Comparison of ENCODE assay signal across 1 cellular context in the genomic region with DNA sequence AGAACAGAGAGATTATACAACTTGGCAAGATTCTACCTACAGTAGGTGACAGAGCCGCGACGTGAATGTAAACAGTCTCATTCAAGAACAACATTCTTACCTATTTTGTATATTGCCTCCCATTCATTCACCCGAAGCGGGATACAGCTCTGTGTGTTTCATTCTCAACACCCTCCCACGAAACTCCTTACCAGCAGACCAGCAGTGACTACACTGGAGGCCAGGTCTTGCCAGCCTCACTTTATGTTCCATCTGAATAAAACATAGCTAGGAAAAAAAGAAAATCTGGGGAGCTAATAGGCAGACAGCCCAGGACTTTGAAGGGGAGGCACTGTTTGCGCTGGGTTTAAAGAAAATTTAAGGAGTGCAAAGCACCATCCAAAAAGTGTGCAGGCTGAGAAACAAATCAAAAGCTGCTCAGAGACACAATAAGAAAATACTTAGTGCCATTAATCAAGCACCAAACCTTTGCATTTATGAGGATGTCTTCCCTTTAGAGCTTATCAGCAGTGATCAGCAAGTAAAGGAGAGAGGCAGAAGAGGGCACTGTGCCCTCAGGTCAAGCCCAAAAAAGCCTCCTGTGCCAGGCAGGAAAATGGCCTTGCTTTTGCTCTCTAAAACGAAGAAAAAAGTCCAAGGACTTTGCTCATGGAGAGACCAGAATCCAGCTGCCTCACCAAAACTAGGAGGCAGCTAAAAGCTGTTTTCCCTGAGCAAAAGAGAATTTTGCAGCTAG.
TF ChIP-seq lines count a peak whose summit lies in the region.

No MANE protein-coding gene starts in this region.

TF ChIP-seq in HepG2, 621 proteins besides CTCF, POLR2A, EP300 and RAD21 (continued from another document):
- TF ChIP-seq, protein P1, sequence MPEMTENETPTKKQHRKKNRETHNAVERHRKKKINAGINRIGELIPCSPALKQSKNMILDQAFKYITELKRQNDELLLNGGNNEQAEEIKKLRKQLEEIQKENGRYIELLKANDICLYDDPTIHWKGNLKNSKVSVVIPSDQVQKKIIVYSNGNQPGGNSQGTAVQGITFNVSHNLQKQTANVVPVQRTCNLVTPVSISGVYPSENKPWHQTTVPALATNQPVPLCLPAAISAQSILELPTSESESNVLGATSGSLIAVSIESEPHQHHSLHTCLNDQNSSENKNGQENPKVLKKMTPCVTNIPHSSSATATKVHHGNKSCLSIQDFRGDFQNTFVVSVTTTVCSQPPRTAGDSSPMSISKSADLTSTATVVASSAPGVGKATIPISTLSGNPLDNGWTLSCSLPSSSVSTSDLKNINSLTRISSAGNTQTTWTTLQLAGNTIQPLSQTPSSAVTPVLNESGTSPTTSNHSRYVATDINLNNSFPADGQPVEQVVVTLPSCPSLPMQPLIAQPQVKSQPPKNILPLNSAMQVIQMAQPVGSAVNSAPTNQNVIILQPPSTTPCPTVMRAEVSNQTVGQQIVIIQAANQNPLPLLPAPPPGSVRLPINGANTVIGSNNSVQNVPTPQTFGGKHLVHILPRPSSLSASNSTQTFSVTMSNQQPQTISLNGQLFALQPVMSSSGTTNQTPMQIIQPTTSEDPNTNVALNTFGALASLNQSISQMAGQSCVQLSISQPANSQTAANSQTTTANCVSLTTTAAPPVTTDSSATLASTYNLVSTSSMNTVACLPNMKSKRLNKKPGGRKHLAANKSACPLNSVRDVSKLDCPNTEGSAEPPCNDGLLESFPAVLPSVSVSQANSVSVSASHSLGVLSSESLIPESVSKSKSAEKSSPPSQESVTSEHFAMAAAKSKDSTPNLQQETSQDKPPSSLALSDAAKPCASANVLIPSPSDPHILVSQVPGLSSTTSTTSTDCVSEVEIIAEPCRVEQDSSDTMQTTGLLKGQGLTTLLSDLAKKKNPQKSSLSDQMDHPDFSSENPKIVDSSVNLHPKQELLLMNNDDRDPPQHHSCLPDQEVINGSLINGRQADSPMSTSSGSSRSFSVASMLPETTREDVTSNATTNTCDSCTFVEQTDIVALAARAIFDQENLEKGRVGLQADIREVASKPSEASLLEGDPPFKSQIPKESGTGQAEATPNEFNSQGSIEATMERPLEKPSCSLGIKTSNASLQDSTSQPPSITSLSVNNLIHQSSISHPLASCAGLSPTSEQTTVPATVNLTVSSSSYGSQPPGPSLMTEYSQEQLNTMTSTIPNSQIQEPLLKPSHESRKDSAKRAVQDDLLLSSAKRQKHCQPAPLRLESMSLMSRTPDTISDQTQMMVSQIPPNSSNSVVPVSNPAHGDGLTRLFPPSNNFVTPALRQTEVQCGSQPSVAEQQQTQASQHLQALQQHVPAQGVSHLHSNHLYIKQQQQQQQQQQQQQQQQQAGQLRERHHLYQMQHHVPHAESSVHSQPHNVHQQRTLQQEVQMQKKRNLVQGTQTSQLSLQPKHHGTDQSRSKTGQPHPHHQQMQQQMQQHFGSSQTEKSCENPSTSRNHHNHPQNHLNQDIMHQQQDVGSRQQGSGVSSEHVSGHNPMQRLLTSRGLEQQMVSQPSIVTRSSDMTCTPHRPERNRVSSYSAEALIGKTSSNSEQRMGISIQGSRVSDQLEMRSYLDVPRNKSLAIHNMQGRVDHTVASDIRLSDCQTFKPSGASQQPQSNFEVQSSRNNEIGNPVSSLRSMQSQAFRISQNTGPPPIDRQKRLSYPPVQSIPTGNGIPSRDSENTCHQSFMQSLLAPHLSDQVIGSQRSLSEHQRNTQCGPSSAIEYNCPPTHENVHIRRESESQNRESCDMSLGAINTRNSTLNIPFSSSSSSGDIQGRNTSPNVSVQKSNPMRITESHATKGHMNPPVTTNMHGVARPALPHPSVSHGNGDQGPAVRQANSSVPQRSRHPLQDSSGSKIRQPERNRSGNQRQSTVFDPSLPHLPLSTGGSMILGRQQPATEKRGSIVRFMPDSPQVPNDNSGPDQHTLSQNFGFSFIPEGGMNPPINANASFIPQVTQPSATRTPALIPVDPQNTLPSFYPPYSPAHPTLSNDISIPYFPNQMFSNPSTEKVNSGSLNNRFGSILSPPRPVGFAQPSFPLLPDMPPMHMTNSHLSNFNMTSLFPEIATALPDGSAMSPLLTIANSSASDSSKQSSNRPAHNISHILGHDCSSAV (CRISPR knock-in tag; IDR thresholded peaks at IDR 0.05; ENCODE audit: borderline replicate concordance) = no peak
- no peak for TF ChIP-seq GPN1 (CRISPR knock-in tag; IDR thresholded peaks at IDR 0.05; ENCODE audit: borderline replicate concordance)
- TF ChIP-seq ZEB1 (IDR thresholded peaks at IDR 0.05; ENCODE audit: insufficient replicate concordance, low read depth) = no peak
- TF ChIP-seq, protein P2, sequence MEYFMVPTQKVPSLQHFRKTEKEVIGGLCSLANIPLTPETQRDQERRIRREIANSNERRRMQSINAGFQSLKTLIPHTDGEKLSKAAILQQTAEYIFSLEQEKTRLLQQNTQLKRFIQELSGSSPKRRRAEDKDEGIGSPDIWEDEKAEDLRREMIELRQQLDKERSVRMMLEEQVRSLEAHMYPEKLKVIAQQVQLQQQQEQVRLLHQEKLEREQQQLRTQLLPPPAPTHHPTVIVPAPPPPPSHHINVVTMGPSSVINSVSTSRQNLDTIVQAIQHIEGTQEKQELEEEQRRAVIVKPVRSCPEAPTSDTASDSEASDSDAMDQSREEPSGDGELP (IDR thresholded peaks at IDR 0.05; ENCODE audit: borderline replicate concordance, low read depth) = no peak
- TF ChIP-seq, protein P3, sequence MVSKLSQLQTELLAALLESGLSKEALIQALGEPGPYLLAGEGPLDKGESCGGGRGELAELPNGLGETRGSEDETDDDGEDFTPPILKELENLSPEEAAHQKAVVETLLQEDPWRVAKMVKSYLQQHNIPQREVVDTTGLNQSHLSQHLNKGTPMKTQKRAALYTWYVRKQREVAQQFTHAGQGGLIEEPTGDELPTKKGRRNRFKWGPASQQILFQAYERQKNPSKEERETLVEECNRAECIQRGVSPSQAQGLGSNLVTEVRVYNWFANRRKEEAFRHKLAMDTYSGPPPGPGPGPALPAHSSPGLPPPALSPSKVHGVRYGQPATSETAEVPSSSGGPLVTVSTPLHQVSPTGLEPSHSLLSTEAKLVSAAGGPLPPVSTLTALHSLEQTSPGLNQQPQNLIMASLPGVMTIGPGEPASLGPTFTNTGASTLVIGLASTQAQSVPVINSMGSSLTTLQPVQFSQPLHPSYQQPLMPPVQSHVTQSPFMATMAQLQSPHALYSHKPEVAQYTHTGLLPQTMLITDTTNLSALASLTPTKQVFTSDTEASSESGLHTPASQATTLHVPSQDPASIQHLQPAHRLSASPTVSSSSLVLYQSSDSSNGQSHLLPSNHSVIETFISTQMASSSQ (IDR thresholded peaks at IDR 0.05; ENCODE audit: low read depth) = no peak
- TF ChIP-seq, protein P3 (CRISPR knock-in tag; IDR thresholded peaks at IDR 0.05; ENCODE audit: borderline replicate concordance) = no peak
- no peak for TF ChIP-seq ZBTB7A (CRISPR knock-in tag; IDR thresholded peaks at IDR 0.05)
- TF ChIP-seq, protein P4, sequence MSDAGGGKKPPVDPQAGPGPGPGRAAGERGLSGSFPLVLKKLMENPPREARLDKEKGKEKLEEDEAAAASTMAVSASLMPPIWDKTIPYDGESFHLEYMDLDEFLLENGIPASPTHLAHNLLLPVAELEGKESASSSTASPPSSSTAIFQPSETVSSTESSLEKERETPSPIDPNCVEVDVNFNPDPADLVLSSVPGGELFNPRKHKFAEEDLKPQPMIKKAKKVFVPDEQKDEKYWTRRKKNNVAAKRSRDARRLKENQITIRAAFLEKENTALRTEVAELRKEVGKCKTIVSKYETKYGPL (CRISPR knock-in tag; IDR thresholded peaks at IDR 0.05) = no peak
TF ChIP-seq in HepG2: peak in this region for 0.
